10 cellular contexts compared by ENCODE assay signal in genomic region chr10:89888647-89889046, GRCh38.
DNase-seq lines count a peak whose midpoint lies in the region; ATAC-seq, FAIRE-seq and TF ChIP-seq lines count a peak whose summit lies in the region.
"Had no signal": no experiment of that assay in that cellular context is flagged by ENCODE, and none has a peak within 500 bp of the region (broad histone marks: within the 10 kb centered on the region; RNA-seq: fewer than 3 reads in every experiment).

No MANE protein-coding gene starts in this region.

- CTCF ChIA-PET in GM12878 (lab: Yijun Ruan, JAX) = interaction anchor here (1.4 kb wide), 1 partner anchor 69 kb away, joined by 4 read pairs; no protein-coding TSS in a partner anchor
- CTCF ChIA-PET in activated CD4-positive, alpha-beta memory T cell treated with anti-CD3 and anti-CD28 coated beads for 36 hours (lab: Charles Lee) = no interaction called here

- TF ChIP-seq RAD21 in GM12878 (IDR thresholded peaks at IDR 0.05; ENCODE audit: insufficient read depth, low read depth, low read length) = no peak

- no peak for FAIRE-seq in GM12878 (lab: Jason Lieb, UNC)

- H3K4me3 ChIP-seq in GM12878 = no peak overlapping the region
- H3K4me3 ChIP-seq: HAP-1 had no signal

- DNase-seq in GM10266 (ENCODE audit: extremely low spot score) (peak; percentile 11), GM12878 (ENCODE audit: low read depth, low spot score) (peak; percentile 26), 8988T (no peak), NCI-H2171 treated with DMSO at 0.1 percent for 48 hours (lab: John Stamatoyannopoulos, UW) (no peak), NCI-H146 treated with DMSO at 0.1 percent for 48 hours (lab: John Stamatoyannopoulos, UW; ENCODE audit: unreplicated experiment) (no peak)
- DNase-seq in activated CD4-positive, alpha-beta memory T cell treated with anti-CD3 and anti-CD28 coated beads for 36 hours = no peak
- DNase-seq: activated CD4-positive, alpha-beta T cell treated with anti-CD3 and anti-CD28 coated beads for 1 hour had no signal

- no peak for TF ChIP-seq CTCF in GM10266 (IDR thresholded peaks at IDR 0.05; ENCODE audit: control insufficient read depth, insufficient read depth, low read depth, missing control alignments)
- no peak for TF ChIP-seq CTCF in GM12878 (IDR thresholded peaks at IDR 0.05 in 2 of 3, conservative IDR thresholded peaks at IDR 0.05 in 1 of 3; ENCODE audit: control insufficient read depth in 2 of 3, extremely low read depth in 1 of 3, insufficient read depth in 1 of 3, low read depth in 3 of 3, low read length in 3 of 3)

- no peak overlapping the region; the same call in 1 of the 2 replicates for H2AFZ ChIP-seq in GM12878 (ENCODE audit: control insufficient read depth, low read depth, low read length)

- no peak overlapping the region for H3K27ac Mint-ChIP-seq in activated CD4-positive, alpha-beta memory T cell treated with anti-CD3 and anti-CD28 coated beads for 36 hours

- SMC1A ChIA-PET in GM12878 (lab: Charles Lee; ENCODE audit: uncharacterized antibody, unreplicated experiment) = interaction anchor here (0.7 to 1.9 kb wide), 7 partner anchors 13 to 90 kb away, joined by 3 to 6 read pairs (median 3); no protein-coding TSS in a partner anchor

- H3K4me2 ChIP-seq in GM12878 (ENCODE audit: control insufficient read depth, insufficient read depth) = no peak overlapping the region

- intact Hi-C loops in GM12878 (cut with micrococcal nuclease; ENCODE audit: unreplicated experiment) = no loop called here
- intact Hi-C loops in activated CD4-positive, alpha-beta memory T cell treated with anti-CD3 and anti-CD28 coated beads for 36 hours (cut with micrococcal nuclease) = no loop called here

- no TSS peak for BruUV-seq in GM12878 (replicated peaks; lab: Mats Ljungman, UMichigan)

- in situ Hi-C loops in GM12878 (cut with MboI) = no loop called here

- peaks cover 14% of the 10 kb centered on the region for H3K4me1 ChIP-seq in GM12878 (ENCODE audit: control insufficient read depth, insufficient read depth, low read length)

- H3K27me3 Mint-ChIP-seq in activated CD4-positive, alpha-beta memory T cell treated with anti-CD3 and anti-CD28 coated beads for 36 hours = peaks cover 15% of the 10 kb centered on the region

- no peaks in the 10 kb centered on the region for H3K4me1 Mint-ChIP-seq in activated CD4-positive, alpha-beta memory T cell treated with anti-CD3 and anti-CD28 coated beads for 36 hours (ENCODE audit: low read depth)

- peak; percentile 42 to 74; a peak in 1 of 4 replicates for TF ChIP-seq EP300 in GM12878 (IDR thresholded peaks at IDR 0.05; ENCODE audit: borderline replicate concordance in 1 of 2, control insufficient read depth in 1 of 2, low read depth in 2 of 2, low read length in 2 of 2)

- ATAC-seq in GM21360 (IDR thresholded peaks at IDR 0.05; ENCODE audit: unreplicated experiment) (peak; percentile 56), HG03175 (IDR thresholded peaks at IDR 0.05; ENCODE audit: unreplicated experiment) (peak; percentile 84), GM12878 (peak; percentile 71)

- no peak for TF ChIP-seq POLR2A in GM12878 (IDR thresholded peaks at IDR 0.05; ENCODE audit: low read depth, low read length)

- H3K27me3 ChIP-seq in GM12878 (replicated peaks in 1 of 2; ENCODE audit: control insufficient read depth in 2 of 2, insufficient read depth in 2 of 2, low read length in 1 of 2) = 0 out of 4 replicates have a peak, but pooled peaks cover 0 to 3% of the 10 kb centered on the region in 2 experiments

- no peaks in the 10 kb centered on the region for H3K9me3 Mint-ChIP-seq in activated CD4-positive, alpha-beta memory T cell treated with anti-CD3 and anti-CD28 coated beads for 36 hours

- H3K9me3 ChIP-seq in GM12878 (replicated peaks; ENCODE audit: control insufficient read depth, insufficient read depth, low read length) = no peaks in the 10 kb centered on the region
- H3K9me3 ChIP-seq: HAP-1 had no signal

- RAD21 ChIA-PET in GM12878 (lab: Charles Lee; ENCODE audit: unreplicated experiment) = interaction anchor here (0.6 to 1.1 kb wide), 3 partner anchors 90 to 241 kb away, joined by 3 read pairs; no protein-coding TSS in a partner anchor

- H3K4me3 Mint-ChIP-seq in activated CD4-positive, alpha-beta memory T cell treated with anti-CD3 and anti-CD28 coated beads for 36 hours = no peak overlapping the region

- H3K9ac ChIP-seq in GM12878 (ENCODE audit: control insufficient read depth, insufficient read depth, low read length) = no peak overlapping the region

- no peaks in the 10 kb centered on the region for H3K36me3 Mint-ChIP-seq in activated CD4-positive, alpha-beta memory T cell treated with anti-CD3 and anti-CD28 coated beads for 36 hours

- POLR2A ChIA-PET in GM12878 (lab: Charles Lee) = no interaction called here
- POLR2A ChIA-PET in activated CD4-positive, alpha-beta memory T cell treated with anti-CD3 and anti-CD28 coated beads for 36 hours (lab: Charles Lee) = no interaction called here

- no peaks in the 10 kb centered on the region for H3K79me2 ChIP-seq in GM12878 (ENCODE audit: control insufficient read depth, insufficient read depth, low read length)

- H3K36me3 ChIP-seq in GM12878 (ENCODE audit: control insufficient read depth in 2 of 2, insufficient read depth in 2 of 2, low read length in 1 of 2) = no peaks in the 10 kb centered on the region
- H3K36me3 ChIP-seq: HAP-1 had no signal

- no peak overlapping the region for H3K27ac ChIP-seq in GM12878 (ENCODE audit: control insufficient read depth, insufficient read depth)

- H4K20me1 ChIP-seq in GM12878 (ENCODE audit: control insufficient read depth, insufficient read depth) = no peaks in the 10 kb centered on the region

TF ChIP-seq in GM12878, 131 proteins besides CTCF, POLR2A, EP300 and RAD21:
- TF ChIP-seq TARDBP (IDR thresholded peaks at IDR 0.05; ENCODE audit: borderline replicate concordance) = no peak
- peak; percentile 26; the same call in 1 of the 2 replicates for TF ChIP-seq IKZF1 (conservative IDR thresholded peaks at IDR 0.05)
- 0 out of 2 replicates have a peak, but pooled peaks have one; percentile 24 for TF ChIP-seq BCL11A (IDR thresholded peaks at IDR 0.05; ENCODE audit: low read depth, low read length)
- peak in 1 of 2 experiments; percentile 30; a peak in 1 of 4 replicates for TF ChIP-seq ETV6 (conservative IDR thresholded peaks at IDR 0.05 in 1 of 2, IDR thresholded peaks at IDR 0.05 in 1 of 2; ENCODE audit: borderline replicate concordance in 1 of 2, low read depth in 1 of 2)
- TF ChIP-seq CHD2 (IDR thresholded peaks at IDR 0.05; ENCODE audit: borderline replicate concordance, low read depth, low read length) = peak; percentile 21; the same call in 1 of the 2 replicates
- TF ChIP-seq FOS (IDR thresholded peaks at IDR 0.05; ENCODE audit: borderline replicate concordance, extremely low read depth, insufficient read length) = no peak
- no peak for TF ChIP-seq SUZ12 (IDR thresholded peaks at IDR 0.05; ENCODE audit: unreplicated experiment)
- TF ChIP-seq KLF5 (IDR thresholded peaks at IDR 0.05; ENCODE audit: partially characterized antibody) = no peak
- peak; percentile 48 for TF ChIP-seq MEF2B (IDR thresholded peaks at IDR 0.05; ENCODE audit: partially characterized antibody, poor library complexity, severe bottlenecking)
- TF ChIP-seq MEF2A (IDR thresholded peaks at IDR 0.05; ENCODE audit: insufficient read depth, low read depth, low read length) = peak; percentile 73; the same call in 1 of the 2 replicates
- 0 out of 2 replicates have a peak, but pooled peaks have one; percentile 12 for TF ChIP-seq ZNF24 (IDR thresholded peaks at IDR 0.05)
- peak; percentile 70 for TF ChIP-seq SPI1 (IDR thresholded peaks at IDR 0.05; ENCODE audit: borderline replicate concordance, insufficient read depth, low read depth, low read length)
- TF ChIP-seq MTA2 (IDR thresholded peaks at IDR 0.05; ENCODE audit: low read depth) = peak; percentile 44; the same call in 1 of the 2 replicates
- peak; percentile 47; the same call in 1 of the 2 replicates for TF ChIP-seq RUNX3 (IDR thresholded peaks at IDR 0.05; ENCODE audit: low read length)
- peak in 1 of 2 experiments; percentile 15; a peak in 1 of 4 replicates for TF ChIP-seq IKZF2 (IDR thresholded peaks at IDR 0.05)
- TF ChIP-seq ZNF687 (IDR thresholded peaks at IDR 0.05) = peak; percentile 57

Comparison
In these comparisons a context has a peak if more than half of its experiments do, and no peak if none do; other contexts are left out.
1. DNase-seq: peak in GM10266 (single experiment) and GM12878 (single experiment); none in activated CD4-positive, alpha-beta memory T cell treated with anti-CD3 and anti-CD28 coated beads for 36 hours (single experiment), 8988T (single experiment), NCI-H2171 treated with DMSO at 0.1 percent for 48 hours (single experiment) and NCI-H146 treated with DMSO at 0.1 percent for 48 hours (single experiment).
2. Peak in every context shown above with its lines, with median percentiles within 50 percentile points of each other: ATAC-seq.